In genomic region chr5:154784856-154785255, GRCh38 we compare ENCODE assay signal across 12 cellular contexts. TPM values are rescaled to one million over a fixed set of nuclear protein-coding genes. Genes with fewer than 3 reads are reported as not detected.
DNase-seq lines count a peak whose midpoint lies in the region; ATAC-seq and TF ChIP-seq lines count a peak whose summit lies in the region.
"Had no signal": no experiment of that assay in that cellular context is flagged by ENCODE, and none has a peak within 500 bp of the region (broad histone marks: within the 10 kb centered on the region; RNA-seq: fewer than 3 reads in every experiment).

No MANE protein-coding gene starts in this region.

- H3K36me3 Mint-ChIP-seq in activated T-cell treated with anti-CD3 and anti-CD28 coated beads, Interleukin-2, amount 50 U/mL, for 24 hours (ENCODE audit: low read depth) = peaks cover 78% of the 10 kb centered on the region
- no peaks in the 10 kb centered on the region for H3K36me3 Mint-ChIP-seq in activated T-cell treated with anti-CD3 and anti-CD28 coated beads, Interleukin-2, amount 50 U/mL, for 4 hours (ENCODE audit: insufficient read depth)
- no peaks in the 10 kb centered on the region for H3K36me3 Mint-ChIP-seq in chondrocyte (ENCODE audit: low read depth)

- H3K4me2 ChIP-seq in trophoblast cell (ENCODE audit: low read length) = no peak overlapping the region

- H3K9me3 Mint-ChIP-seq in activated T-cell treated with anti-CD3 and anti-CD28 coated beads, Interleukin-2, amount 50 U/mL, for 24 hours = no peaks in the 10 kb centered on the region
- H3K9me3 Mint-ChIP-seq in activated T-cell treated with anti-CD3 and anti-CD28 coated beads, Interleukin-2, amount 50 U/mL, for 4 hours = no peaks in the 10 kb centered on the region
- no peaks in the 10 kb centered on the region for H3K9me3 Mint-ChIP-seq in chondrocyte (ENCODE audit: low read depth)

- H3K18ac ChIP-seq in trophoblast cell (ENCODE audit: low read length) = no peak overlapping the region

- no peak overlapping the region for H4K8ac ChIP-seq in trophoblast cell (ENCODE audit: low read depth, low read length)

- ATAC-seq in activated T-cell treated with anti-CD3 and anti-CD28 coated beads, Interleukin-2, amount 50 U/mL, for 4 hours = no peak

- H3K4ac ChIP-seq in trophoblast cell (ENCODE audit: low read depth, low read length) = peak overlapping the region; percentile 65

- no CpG with 5 or more reads among the region's 2 CpGs for WGBS in trophoblast cell (ENCODE audit: extremely low coverage, insufficient coverage, insufficient read length)

- H3K9me3 ChIP-seq in trophoblast cell (ENCODE audit: insufficient read depth, low read depth, low read length) = peaks cover 2% of the 10 kb centered on the region
- H3K9me3 ChIP-seq: transverse colon had no signal

- no peak for TF ChIP-seq CTCF in chondrocyte (IDR thresholded peaks at IDR 0.05)

- H4K12ac ChIP-seq in trophoblast cell (ENCODE audit: low read depth, low read length) = no peak overlapping the region

- no peaks in the 10 kb centered on the region for H3K27me3 ChIP-seq in trophoblast cell (ENCODE audit: insufficient read depth, low read length)
- H3K27me3 ChIP-seq: transverse colon had no signal

- no peak overlapping the region for H3K23ac ChIP-seq in trophoblast cell (ENCODE audit: low read length)

- H3K14ac ChIP-seq in trophoblast cell (ENCODE audit: low read length) = no peak overlapping the region

- H3K4me3 Mint-ChIP-seq in activated T-cell treated with anti-CD3 and anti-CD28 coated beads, Interleukin-2, amount 50 U/mL, for 24 hours = no peak overlapping the region
- H3K4me3 Mint-ChIP-seq in activated T-cell treated with anti-CD3 and anti-CD28 coated beads, Interleukin-2, amount 50 U/mL, for 4 hours = no peak overlapping the region
- H3K4me3 Mint-ChIP-seq in chondrocyte (ENCODE audit: unreplicated experiment) = no peak overlapping the region

- DNase-seq in activated T-cell treated with anti-CD3 and anti-CD28 coated beads, Interleukin-2, amount 50 U/mL, for 24 hours = no peak
- no peak for DNase-seq in activated T-cell treated with anti-CD3 and anti-CD28 coated beads, Interleukin-2, amount 50 U/mL, for 4 hours
- peak; percentile 7 for DNase-seq in RPMI7951 (ENCODE audit: low read depth)
- DNase-seq in chondrocyte (ENCODE audit: low spot score) = no peak
- no peak for DNase-seq in trophoblast cell
- no peak for DNase-seq in NCI-H1105 treated with DMSO at 0.1 percent for 48 hours (lab: John Stamatoyannopoulos, UW)
- no peak for DNase-seq in NCI-H1048 (lab: John Stamatoyannopoulos, UW)
- DNase-seq in ecto neural progenitor cell (ENCODE audit: low spot score) = no peak
- DNase-seq: cerebellar nuclear complex, hypothalamus, left ventricle myocardium superior, transverse colon had no signal

- no peak overlapping the region for H2AFZ ChIP-seq in trophoblast cell (ENCODE audit: insufficient read depth, low read length, poor library complexity)

- peaks cover 12 to 25% of the 10 kb centered on the region in 2 experiments for H3K4me1 ChIP-seq in trophoblast cell (ENCODE audit: control insufficient read depth in 1 of 2, insufficient read depth in 2 of 2, low read length in 2 of 2)

- H3K4me3 ChIP-seq in trophoblast cell (ENCODE audit: low read depth, low read length) = no peak overlapping the region
- H3K4me3 ChIP-seq: transverse colon had no signal

- H3K4me1 Mint-ChIP-seq in activated T-cell treated with anti-CD3 and anti-CD28 coated beads, Interleukin-2, amount 50 U/mL, for 24 hours (ENCODE audit: low read depth) = peaks cover 83% of the 10 kb centered on the region
- H3K4me1 Mint-ChIP-seq in activated T-cell treated with anti-CD3 and anti-CD28 coated beads, Interleukin-2, amount 50 U/mL, for 4 hours (ENCODE audit: low read depth) = peaks cover 87% of the 10 kb centered on the region
- H3K4me1 Mint-ChIP-seq in chondrocyte (ENCODE audit: low read depth) = peaks cover 71% of the 10 kb centered on the region

- no peak overlapping the region for H2BK120ac ChIP-seq in trophoblast cell (ENCODE audit: insufficient read depth, low read length, poor library complexity)

- no peak overlapping the region for H3K27ac ChIP-seq in trophoblast cell (ENCODE audit: low read depth, low read length)

- H2BK5ac ChIP-seq in trophoblast cell (ENCODE audit: low read depth, low read length, poor library complexity) = no peak overlapping the region

- H3K79me2 ChIP-seq in trophoblast cell (ENCODE audit: control insufficient read depth, insufficient read depth, low read length, poor library complexity) = peaks cover 48% of the 10 kb centered on the region

- no peak overlapping the region for H4K91ac ChIP-seq in trophoblast cell (ENCODE audit: low read depth, low read length)

- peak overlapping the region; percentile 83 for H3K27ac Mint-ChIP-seq in activated T-cell treated with anti-CD3 and anti-CD28 coated beads, Interleukin-2, amount 50 U/mL, for 24 hours
- peak overlapping the region; percentile 64 for H3K27ac Mint-ChIP-seq in chondrocyte (ENCODE audit: unreplicated experiment)

- H3K27me3 Mint-ChIP-seq in activated T-cell treated with anti-CD3 and anti-CD28 coated beads, Interleukin-2, amount 50 U/mL, for 24 hours = no peaks in the 10 kb centered on the region
- H3K27me3 Mint-ChIP-seq in activated T-cell treated with anti-CD3 and anti-CD28 coated beads, Interleukin-2, amount 50 U/mL, for 4 hours (ENCODE audit: low read depth) = no peaks in the 10 kb centered on the region
- H3K27me3 Mint-ChIP-seq in chondrocyte (ENCODE audit: low read depth) = no peaks in the 10 kb centered on the region

- H3K79me1 ChIP-seq in trophoblast cell (ENCODE audit: low read length) = no peaks in the 10 kb centered on the region

- no peak overlapping the region for H3K9ac ChIP-seq in trophoblast cell (ENCODE audit: low read length)

- H2BK12ac ChIP-seq in trophoblast cell (ENCODE audit: low read length) = no peak overlapping the region

- H2AK5ac ChIP-seq in trophoblast cell (ENCODE audit: low read length) = no peak overlapping the region

- H3K36me3 ChIP-seq in trophoblast cell (ENCODE audit: control insufficient read depth in 1 of 2, insufficient read depth in 2 of 2, low read length in 2 of 2) = peaks cover under 1 to 3% of the 10 kb centered on the region in 2 experiments
- H3K36me3 ChIP-seq: transverse colon had no signal

RNA-seq across cellular contexts. Expression of gene LARP1, which starts 29.7 kb away (rescaled TPM):
- 100 to 1,000 TPM; 412 to 443 (median 432) TPM for total RNA-seq in activated T-cell treated with anti-CD3 and anti-CD28 coated beads, Interleukin-2, amount 50 U/mL, for 4 hours
- total RNA-seq in RPMI7951 (2014; rRNA removed; shearing (Covaris generic)) = 32.4 and 33.5 TPM in 2 replicates
- total RNA-seq in chondrocyte = 225 to 272 TPM (median 258 TPM) in 3 replicates
- 106 and 113 TPM in 2 replicates for polyA plus RNA-seq in trophoblast cell (2013)
